ENCODE assay signal across 22 cellular contexts in the genomic region with DNA sequence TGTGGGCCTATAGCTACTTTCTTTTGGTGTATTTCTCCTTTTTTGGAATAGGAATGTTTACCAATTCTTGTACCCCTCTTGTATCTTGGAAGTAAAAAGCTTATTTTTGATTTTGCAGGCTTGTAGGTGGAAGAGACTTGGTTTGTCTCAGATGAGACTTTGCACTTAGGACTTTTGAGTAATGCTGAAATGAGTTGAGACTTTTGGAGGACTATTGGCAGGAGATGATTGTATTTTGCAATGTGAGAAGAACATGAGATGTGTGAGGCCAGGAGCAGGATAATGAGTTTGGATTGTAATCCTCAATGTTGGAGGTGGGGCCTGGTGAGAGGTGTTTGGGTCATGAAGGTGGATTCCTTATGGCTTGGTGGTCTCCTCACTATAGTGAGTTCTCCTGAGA.
"Had no signal": no experiment of that assay in that cellular context is flagged by ENCODE, and none has a peak within 500 bp of the region (broad histone marks: within the 10 kb centered on the region; RNA-seq: fewer than 3 reads in every experiment).

No MANE protein-coding gene starts in this region.

- ATAC-seq: stimulated activated effector memory CD8-positive, alpha-beta T cell treated with anti-CD3 and anti-CD28 coated beads, Interleukin-12 subunit alpha, Interleukin-12 subunit beta, amount 100 ng/mL, for 72 hours; stimulated activated memory B cell treated with anti-CD40 and anti-IgM and Interleukin-4, amounts not matched to agents 10 μg/mL and 1 μg/mL and 100 μg/mL, for 72 hours; stimulated activated naive B cell treated with anti-CD40 and anti-IgM and Interleukin-4, amounts not matched to agents 10 μg/mL and 1 μg/mL and 100 μg/mL, for 72 hours; stimulated activated naive CD8-positive, alpha-beta T cell treated with anti-CD3 and anti-CD28 coated beads, Interleukin-15, amount 100 ng/mL, for 72 hours; stimulated activated naive CD8-positive, alpha-beta T cell treated with anti-CD3 and anti-CD28 coated beads, Interleukin-15, Interleukin-2, amounts not matched to agents 100 U/mL and 50 U/mL, for 24 hours; upper lobe of right lung had no signal

- DNase-seq: stimulated activated CD4-positive, alpha-beta T cell treated with anti-CD3 and anti-CD28 coated beads, Interleukin-2, amount 100 ng/mL, for 48 hours; stimulated activated CD4-positive, alpha-beta T cell treated with anti-CD3 and anti-CD28 coated beads, Interleukin-4, amount 100 ng/mL, for 1 hour; stimulated activated CD4-positive, alpha-beta T cell treated with anti-CD3 and anti-CD28 coated beads, Interleukin-4, amount 100 ng/mL, for 24 hours; stimulated activated CD4-positive, alpha-beta T cell treated with anti-CD3 and anti-CD28 coated beads, Interleukin-4, amount 100 ng/mL, for 4 hours; stimulated activated CD8-positive, alpha-beta memory T cell treated with anti-CD3 and anti-CD28 coated beads, Interleukin-4, amount 100 ng/mL, for 48 hours; stimulated activated naive B cell treated with anti-CD40 and anti-IgM and Interleukin-4, amounts not matched to agents 10 μg/mL and 1 μg/mL and 100 μg/mL, for 72 hours; stimulated activated naive CD4-positive, alpha-beta T cell; stimulated activated naive CD4-positive, alpha-beta T cell treated with Interleukin-2 at 50 U/mL for 16 hours; stimulated activated naive CD8-positive, alpha-beta T cell treated with anti-CD3 and anti-CD28 coated beads, Interleukin-15, amount 100 ng/mL, for 72 hours; stimulated activated naive CD8-positive, alpha-beta T cell treated with anti-CD3 and anti-CD28 coated beads, Interleukin-15, Interleukin-2, amounts not matched to agents 100 U/mL and 50 U/mL, for 24 hours; stomach; substantia nigra; testis; thyroid gland; tibial artery; transverse colon; trophoblast cell; upper lobe of left lung; upper lobe of right lung; uterus had no signal
